ENCODE assay signal across 24 cellular contexts in genomic region chr14:90611936-90612335, GRCh38.
DNase-seq lines count a peak whose midpoint lies in the region; ATAC-seq, FAIRE-seq and TF ChIP-seq lines count a peak whose summit lies in the region.
"Had no signal": no experiment of that assay in that cellular context is flagged by ENCODE, and none has a peak within 500 bp of the region (broad histone marks: within the 10 kb centered on the region; RNA-seq: fewer than 3 reads in every experiment).

No MANE protein-coding gene starts in this region.

- no peak for TF ChIP-seq POLR2A in endothelial cell of umbilical vein (IDR thresholded peaks at IDR 0.05; ENCODE audit: low read depth, low read length)

- H3K27ac Mint-ChIP-seq in nephron: peak overlapping the region; percentile 62 to 90 (median 87)
- H3K27ac Mint-ChIP-seq in activated CD4-positive, alpha-beta T cell treated with anti-CD3 and anti-CD28 coated beads for 36 hours: no peak overlapping the region
- H3K27ac Mint-ChIP-seq: activated CD4-positive, alpha-beta T cell treated with anti-CD3 and anti-CD28 coated beads, Interleukin-2, amount 10 ng/mL, durations not matched to agents 7 days and 5 days had no signal

- H3K36me3 ChIP-seq in endothelial cell of umbilical vein (ENCODE audit: control insufficient read depth in 2 of 2, extremely low read depth in 1 of 2, insufficient read depth in 2 of 2, low read length in 2 of 2): peaks cover 0 to 2% of the 10 kb centered on the region in 2 experiments
- H3K36me3 ChIP-seq: BE2C, upper lobe of left lung had no signal

- H3K9me3 ChIP-seq in endothelial cell of umbilical vein (replicated peaks; ENCODE audit: control insufficient read depth, insufficient read depth, low read length): no peaks in the 10 kb centered on the region
- H3K9me3 ChIP-seq: BE2C, upper lobe of left lung had no signal

- no peak overlapping the region for H2AFZ ChIP-seq in endothelial cell of umbilical vein (ENCODE audit: low read depth, low read length)

- H3K4me2 ChIP-seq in endothelial cell of umbilical vein (ENCODE audit: insufficient read depth, low read length): peak overlapping the region; percentile 13
- H3K4me2 ChIP-seq: KMS-11 had no signal

- peaks cover 60% of the 10 kb centered on the region for H3K4me1 ChIP-seq in endothelial cell of umbilical vein (ENCODE audit: control insufficient read depth, extremely low read depth, insufficient read depth, low read length)

- FAIRE-seq in endothelial cell of umbilical vein (lab: Jason Lieb, UNC): peak; percentile 89
- FAIRE-seq: GM18507 had no signal

- POLR2A ChIA-PET in endothelial cell of umbilical vein (lab: Charles Lee): no interaction called here
- POLR2A ChIA-PET in activated CD4-positive, alpha-beta T cell treated with anti-CD3 and anti-CD28 coated beads for 36 hours (lab: Charles Lee): no interaction called here

- no peak for ATAC-seq in sciatic nerve
- no peak for ATAC-seq in activated CD4-positive, alpha-beta T cell treated with anti-CD3 and anti-CD28 coated beads for 36 hours

- no peaks in the 10 kb centered on the region for H3K79me2 ChIP-seq in endothelial cell of umbilical vein (ENCODE audit: control insufficient read depth, insufficient read depth, low read length)

- peaks cover 3% of the 10 kb centered on the region for H3K27me3 Mint-ChIP-seq in nephron (ENCODE audit: low read depth)
- no peaks in the 10 kb centered on the region for H3K27me3 Mint-ChIP-seq in activated CD4-positive, alpha-beta T cell treated with anti-CD3 and anti-CD28 coated beads for 36 hours
- H3K27me3 Mint-ChIP-seq: activated CD4-positive, alpha-beta T cell treated with anti-CD3 and anti-CD28 coated beads, Interleukin-2, amount 10 ng/mL, durations not matched to agents 7 days and 5 days had no signal

- peaks cover 16% of the 10 kb centered on the region for H3K36me3 Mint-ChIP-seq in nephron (ENCODE audit: low read depth)
- no peaks in the 10 kb centered on the region for H3K36me3 Mint-ChIP-seq in activated CD4-positive, alpha-beta T cell treated with anti-CD3 and anti-CD28 coated beads for 36 hours (ENCODE audit: low read depth)

- H3K4me3 Mint-ChIP-seq in nephron: peak overlapping the region in 1 of 3 experiments; percentile 7
- H3K4me3 Mint-ChIP-seq in activated CD4-positive, alpha-beta T cell treated with anti-CD3 and anti-CD28 coated beads for 36 hours: no peak overlapping the region
- H3K4me3 Mint-ChIP-seq: activated CD4-positive, alpha-beta T cell treated with anti-CD3 and anti-CD28 coated beads, Interleukin-2, amount 10 ng/mL, durations not matched to agents 7 days and 5 days; neural crest cell had no signal

- H3K9ac ChIP-seq in endothelial cell of umbilical vein (replicated peaks; ENCODE audit: extremely low read depth, insufficient read depth, low read length): peak overlapping the region; percentile 45
- H3K9ac ChIP-seq: KMS-11 had no signal

- H3K4me1 Mint-ChIP-seq in nephron: peaks cover 71% of the 10 kb centered on the region
- H3K4me1 Mint-ChIP-seq in activated CD4-positive, alpha-beta T cell treated with anti-CD3 and anti-CD28 coated beads for 36 hours: no peaks in the 10 kb centered on the region
- H3K4me1 Mint-ChIP-seq: activated CD4-positive, alpha-beta T cell treated with anti-CD3 and anti-CD28 coated beads, Interleukin-2, amount 10 ng/mL, durations not matched to agents 7 days and 5 days had no signal

- CTCF ChIA-PET in endothelial cell of umbilical vein (lab: Charles Lee): interaction anchor here (0.8 to 1.2 kb wide), 2 partner anchors 85 to 146 kb away, joined by 3 read pairs; no protein-coding TSS in a partner anchor
- CTCF ChIA-PET in activated CD4-positive, alpha-beta T cell treated with anti-CD3 and anti-CD28 coated beads for 36 hours (lab: Charles Lee): no interaction called here

- H3K27me3 ChIP-seq in endothelial cell of umbilical vein (ENCODE audit: control insufficient read depth in 2 of 2, insufficient read depth in 2 of 2, low read length in 2 of 2): no peaks in the 10 kb centered on the region
- H3K27me3 ChIP-seq: BE2C, upper lobe of left lung had no signal

- no peak overlapping the region for H3K4me3 ChIP-seq in endothelial cell of umbilical vein (replicated peaks in 1 of 3; ENCODE audit: insufficient read depth in 1 of 3, low read depth in 1 of 3, low read length in 3 of 3)
- H3K4me3 ChIP-seq: upper lobe of left lung had no signal

- TF ChIP-seq CTCF in endothelial cell of umbilical vein (IDR thresholded peaks at IDR 0.05; ENCODE audit: extremely low read depth in 1 of 2, insufficient read depth in 1 of 2, low read depth in 1 of 2, low read length in 2 of 2): no peak
- no peak for TF ChIP-seq CTCF in nephron (IDR thresholded peaks at IDR 0.05; ENCODE audit: unreplicated experiment in 3 of 3)

- H3K27ac ChIP-seq in endothelial cell of umbilical vein (ENCODE audit: insufficient read depth, low read depth, low read length) (peak overlapping the region; percentile 82), temporal lobe (ENCODE audit: low read depth, low read length) (peak overlapping the region; percentile 42)
- H3K27ac ChIP-seq: 22Rv1, KMS-11 had no signal

- no peaks in the 10 kb centered on the region for H3K9me1 ChIP-seq in endothelial cell of umbilical vein (replicated peaks; ENCODE audit: control insufficient read depth, extremely low read depth, insufficient read depth, low read length)

- H4K20me1 ChIP-seq in endothelial cell of umbilical vein (replicated peaks; ENCODE audit: control insufficient read depth, extremely low read depth, insufficient read depth, low read length): no peaks in the 10 kb centered on the region

- no TSS peak for BruUV-seq in endothelial cell of umbilical vein (replicated peaks; lab: Mats Ljungman, UMichigan)

- peak; percentile 26 for DNase-seq in NCI-H2171 treated with DMSO at 0.1 percent for 48 hours (lab: John Stamatoyannopoulos, UW)
- no peak for DNase-seq in NCI-H2171 (lab: John Stamatoyannopoulos, UW)
- DNase-seq in endothelial cell of umbilical vein (ENCODE audit: low read depth, low spot score): peak; percentile 90
- DNase-seq in sciatic nerve (ENCODE audit: low spot score): no peak
- no peak for DNase-seq in activated CD4-positive, alpha-beta T cell treated with anti-CD3 and anti-CD28 coated beads for 36 hours
- no peak for DNase-seq in UCSD-AML1 (lab: John Stamatoyannopoulos, UW; ENCODE audit: unreplicated experiment)
- DNase-seq: activated CD4-positive, alpha-beta T cell treated with anti-CD3 and anti-CD28 coated beads, Interleukin-2, amount 10 ng/mL, durations not matched to agents 7 days and 5 days; activated effector memory CD4-positive, alpha-beta T cell treated with anti-CD3 and anti-CD28 coated beads, Interleukin-2, amount 50 U/mL, for 16 hours; BE2C; Calu3; effector memory CD4-positive, alpha-beta T cell; NCI-H1105; NCI-H2081 treated with DMSO at 0.1 percent for 48 hours; NCI-H510A treated with DMSO at 0.1 percent for 48 hours; stimulated activated CD4-positive, alpha-beta T cell treated with anti-CD3 and anti-CD28 coated beads, Interleukin-1b, Interleukin-23, amount 100 ng/mL, for 48 hours; stimulated activated naive CD4-positive, alpha-beta T cell; SW 1271; upper lobe of left lung had no signal

- intact Hi-C loops in endothelial cell of umbilical vein (cut with micrococcal nuclease): no loop called here
- intact Hi-C loops in sciatic nerve (cut with DNase I): no loop called here
- intact Hi-C loops in activated CD4-positive, alpha-beta T cell treated with anti-CD3 and anti-CD28 coated beads for 36 hours (cut with DNase I, micrococcal nuclease): no loop called here

- dilution Hi-C loops in endothelial cell of umbilical vein (cut with MboI; ENCODE audit: extremely low pct_ligation_motif_present, low sequenced_read_pairs): no loop called here

- no peaks in the 10 kb centered on the region for H3K9me3 Mint-ChIP-seq in nephron
- H3K9me3 Mint-ChIP-seq in activated CD4-positive, alpha-beta T cell treated with anti-CD3 and anti-CD28 coated beads for 36 hours (ENCODE audit: low read depth): no peaks in the 10 kb centered on the region
- H3K9me3 Mint-ChIP-seq: activated CD4-positive, alpha-beta T cell treated with anti-CD3 and anti-CD28 coated beads, Interleukin-2, amount 10 ng/mL, durations not matched to agents 7 days and 5 days; neural crest cell had no signal

TF ChIP-seq in endothelial cell of umbilical vein, 7 proteins besides CTCF, POLR2A, EP300 and RAD21:
- TF ChIP-seq FOS (IDR thresholded peaks at IDR 0.05; ENCODE audit: borderline replicate concordance, insufficient read depth, low read length) (no peak), JUN (IDR thresholded peaks at IDR 0.05; ENCODE audit: borderline replicate concordance, insufficient read depth, insufficient read length, low read depth) (peak; percentile 49)

Comparison
In these comparisons a context has a peak if more than half of its experiments do, and no peak if none do; other contexts are left out.
1. DNase-seq: peak in NCI-H2171 treated with DMSO at 0.1 percent for 48 hours (single experiment) and endothelial cell of umbilical vein (single experiment); none in NCI-H2171 (single experiment), sciatic nerve (single experiment), activated CD4-positive, alpha-beta T cell treated with anti-CD3 and anti-CD28 coated beads for 36 hours (single experiment) and UCSD-AML1 (single experiment).